Comparison of ENCODE assay signal across 21 cellular contexts in the genomic region with DNA sequence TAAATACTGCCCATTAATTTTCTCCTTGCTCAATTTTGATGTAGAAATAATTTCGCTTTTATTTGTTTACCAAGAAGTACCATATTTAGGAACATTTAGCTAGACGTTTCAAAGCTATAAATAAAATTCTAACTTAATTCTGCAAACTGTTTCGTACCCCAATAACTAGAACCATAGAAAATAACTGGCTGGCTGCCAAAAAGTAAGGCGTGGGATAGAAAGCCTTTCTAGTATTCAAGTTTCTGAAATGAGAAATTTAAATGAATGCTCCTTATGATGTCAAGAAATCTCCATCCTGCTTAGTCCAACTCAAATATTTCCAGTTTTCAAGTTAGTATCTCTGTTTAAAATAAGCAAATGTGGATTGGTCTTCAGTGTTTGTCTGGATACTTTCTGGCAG.
"Had no signal": no experiment of that assay in that cellular context is flagged by ENCODE, and none has a peak within 500 bp of the region (broad histone marks: within the 10 kb centered on the region; RNA-seq: fewer than 3 reads in every experiment).

No MANE protein-coding gene starts in this region.

- H3K9me3 ChIP-seq: esophagus muscularis mucosa, gastroesophageal sphincter, heart left ventricle, left lung, lower lobe of right lung, mucosa of descending colon had no signal

- FAIRE-seq: endothelial cell of umbilical vein, frontal cortex, islet of Langerhans, keratinocyte had no signal

- DNase-seq: dermis blood vessel endothelial cell; dorsolateral prefrontal cortex; effector CD4-positive, alpha-beta T cell; effector memory CD4-positive, alpha-beta T cell; foreskin keratinocyte; heart left ventricle; left cardiac atrium; left lung; left ventricle myocardium superior; lower lobe of right lung; mesenchymal stem cell; mucosa of descending colon; naive B cell had no signal

- H3K36me3 ChIP-seq: esophagus muscularis mucosa, gastroesophageal sphincter, heart left ventricle, left lung, lower lobe of right lung had no signal

- H2AFZ ChIP-seq: hepatocyte had no signal

- H3K4me3 ChIP-seq: coronary artery, dorsolateral prefrontal cortex, esophagus muscularis mucosa, gastroesophageal sphincter, heart left ventricle, hepatocyte, left lung, lower lobe of right lung, mucosa of descending colon had no signal

- H3K27ac ChIP-seq: coronary artery, dorsolateral prefrontal cortex, esophagus muscularis mucosa, foreskin keratinocyte, gastroesophageal sphincter, heart left ventricle, hepatocyte, left lung, lower lobe of right lung had no signal

- H3K4me2 ChIP-seq: hepatocyte had no signal

- H3K27me3 ChIP-seq: esophagus muscularis mucosa, foreskin keratinocyte, gastroesophageal sphincter, heart left ventricle, hepatocyte had no signal

- H3K4me1 ChIP-seq: foreskin keratinocyte, left lung, lower lobe of right lung had no signal
